ENCODE assay signal across 13 cellular contexts in the genomic region with DNA sequence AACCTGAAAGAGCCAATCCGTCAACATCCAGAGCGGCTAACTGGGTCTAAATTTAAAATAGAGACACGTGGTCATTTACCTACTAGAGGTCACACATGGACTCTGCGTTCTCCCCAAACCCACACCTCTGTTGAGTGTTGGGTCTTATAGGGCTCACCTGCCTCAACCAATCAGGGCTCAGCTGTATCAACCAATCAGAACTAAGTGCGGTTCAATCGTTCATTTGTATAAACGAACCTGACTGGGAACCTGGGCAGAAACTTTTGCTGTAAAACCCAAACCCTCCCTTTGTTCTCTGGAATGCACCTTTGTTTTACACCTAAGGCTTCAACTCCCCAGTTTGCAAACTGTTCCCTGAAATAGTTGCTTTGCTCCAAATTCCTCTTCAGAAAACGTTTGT. TPM values are rescaled to one million over a fixed set of nuclear protein-coding genes. Genes with fewer than 3 reads are reported as not detected.
A peak's percentile ranks its signal among the peaks of the same experiment; 100 is the strongest.
DNase-seq lines count a peak whose midpoint lies in the region; ATAC-seq and TF ChIP-seq lines count a peak whose summit lies in the region.
"Had no signal": no experiment of that assay in that cellular context is flagged by ENCODE, and none has a peak within 500 bp of the region (broad histone marks: within the 10 kb centered on the region; RNA-seq: fewer than 3 reads in every experiment).

No MANE protein-coding gene starts in this region.

- peaks cover 4% of the 10 kb centered on the region for H3K4me1 ChIP-seq in NT2/D1 (ENCODE audit: insufficient read depth, insufficient read length)
- H3K4me1 ChIP-seq in testis, result no peaks in the 10 kb centered on the region

- peak overlapping the region; percentile 42 for H3K9ac ChIP-seq in NT2/D1 (ENCODE audit: insufficient read length, low read depth)

- H3K4me3 ChIP-seq in NT2/D1 (ENCODE audit: insufficient read length, low read depth) (peak overlapping the region; percentile 10), testis (peak overlapping the region; percentile 53 to 71)

- H3K36me3 ChIP-seq in NT2/D1 (ENCODE audit: insufficient read depth, insufficient read length, low read length) (no peaks in the 10 kb centered on the region), testis (ENCODE audit: low read depth, missing control alignments) (no peaks in the 10 kb centered on the region)
- H3K36me3 ChIP-seq: esophagus squamous epithelium had no signal

- H3K9me3 ChIP-seq in NT2/D1 (ENCODE audit: insufficient read depth, low read length), result no peaks in the 10 kb centered on the region
- no peaks in the 10 kb centered on the region for H3K9me3 ChIP-seq in testis
- H3K9me3 ChIP-seq: esophagus squamous epithelium had no signal

- TF ChIP-seq POLR2A in testis (IDR thresholded peaks at IDR 0.05), result no peak

- H3K27me3 Mint-ChIP-seq in activated naive CD4-positive, alpha-beta T cell treated with anti-CD3 and anti-CD28 coated beads, Interleukin-2, amount 10 ng/mL, durations not matched to agents 7 days and 5 days, result peaks cover 9% of the 10 kb centered on the region
- H3K27me3 Mint-ChIP-seq in chondrocyte (ENCODE audit: low read depth), result no peaks in the 10 kb centered on the region

- intact Hi-C loops in testis (cut with DNase I; ENCODE audit: low total_unique reads) (no loop called here), Right ventricle myocardium superior (cut with DNase I) (no loop called here)

- no peaks in the 10 kb centered on the region for H3K27me3 ChIP-seq in NT2/D1 (ENCODE audit: insufficient read depth, insufficient read length)
- H3K27me3 ChIP-seq in testis, result no peaks in the 10 kb centered on the region
- H3K27me3 ChIP-seq: esophagus squamous epithelium had no signal

- peak overlapping the region; percentile 80 for H3K4me3 Mint-ChIP-seq in activated naive CD4-positive, alpha-beta T cell treated with anti-CD3 and anti-CD28 coated beads, Interleukin-2, amount 10 ng/mL, durations not matched to agents 7 days and 5 days
- H3K4me3 Mint-ChIP-seq in chondrocyte (ENCODE audit: unreplicated experiment), result peak overlapping the region; percentile 93

- WGBS in testis, 2 donors, result 49 to 65% methylated on average over 8 of the region's 8 CpGs

- H3K4me1 Mint-ChIP-seq in activated naive CD4-positive, alpha-beta T cell treated with anti-CD3 and anti-CD28 coated beads, Interleukin-2, amount 10 ng/mL, durations not matched to agents 7 days and 5 days, result peaks cover 11% of the 10 kb centered on the region
- H3K4me1 Mint-ChIP-seq in chondrocyte (ENCODE audit: low read depth), result peaks cover 8% of the 10 kb centered on the region

- CTCF ChIA-PET in activated naive CD4-positive, alpha-beta T cell treated with anti-CD3 and anti-CD28 coated beads, Interleukin-2, amount 10 ng/mL, durations not matched to agents 7 days and 5 days (lab: Charles Lee), result no interaction called here

- H3K36me3 Mint-ChIP-seq in activated naive CD4-positive, alpha-beta T cell treated with anti-CD3 and anti-CD28 coated beads, Interleukin-2, amount 10 ng/mL, durations not matched to agents 7 days and 5 days, result peaks cover 3% of the 10 kb centered on the region
- H3K36me3 Mint-ChIP-seq in chondrocyte (ENCODE audit: low read depth), result no peaks in the 10 kb centered on the region

- no peak for DNase-seq in activated naive CD4-positive, alpha-beta T cell treated with anti-CD3 and anti-CD28 coated beads, Interleukin-2, amount 10 ng/mL, durations not matched to agents 7 days and 5 days
- no peak for DNase-seq in activated naive CD4-positive, alpha-beta T cell treated with anti-CD3 and anti-CD28 coated beads, Interleukin-2, amount 50 U/mL, for 16 hours
- DNase-seq in NT2/D1 (ENCODE audit: low read depth, low spot score) (no peak), chondrocyte (ENCODE audit: low spot score) (no peak), testis (peak; percentile 26), Right ventricle myocardium superior (no peak), NCI-H446 (lab: John Stamatoyannopoulos, UW) (no peak), mesenteric fat pad (ENCODE audit: low spot score) (no peak)
- DNase-seq: caudate nucleus, esophagus squamous epithelium, NCI-H187, OCI-M1, T1000 had no signal

- peaks cover 1% of the 10 kb centered on the region for H3K9me3 Mint-ChIP-seq in activated naive CD4-positive, alpha-beta T cell treated with anti-CD3 and anti-CD28 coated beads, Interleukin-2, amount 10 ng/mL, durations not matched to agents 7 days and 5 days
- H3K9me3 Mint-ChIP-seq in chondrocyte (ENCODE audit: low read depth), result peaks cover 2% of the 10 kb centered on the region

- no peak overlapping the region for H3K27ac ChIP-seq in testis

- H3K27ac Mint-ChIP-seq in activated naive CD4-positive, alpha-beta T cell treated with anti-CD3 and anti-CD28 coated beads, Interleukin-2, amount 10 ng/mL, durations not matched to agents 7 days and 5 days, result no peak overlapping the region
- H3K27ac Mint-ChIP-seq in chondrocyte (ENCODE audit: unreplicated experiment), result no peak overlapping the region

- no peak for TF ChIP-seq CTCF in chondrocyte (IDR thresholded peaks at IDR 0.05)
- TF ChIP-seq CTCF in testis (IDR thresholded peaks at IDR 0.05), result no peak

- ATAC-seq in Right ventricle myocardium superior (ENCODE audit: poor library complexity), result no peak

RNA-seq across cellular contexts. Expression of gene DNAAF4, which starts 8.9 kb away (rescaled TPM):
- 0.82 to 4.4 TPM (median 1.8 TPM) in 3 replicates for total RNA-seq in chondrocyte
- 10 to 100 TPM in 1 of 2 donors, 1 to 10 TPM in 1; 7.9 to 10.3 TPM for total RNA-seq in testis
- polyA plus RNA-seq in testis (ENCODE audit: insufficient read depth, low read depth, low replicate concordance), result 5.9 TPM
- total RNA-seq in Right ventricle myocardium superior, result 0.81 TPM
- 0.67 TPM for total RNA-seq in mesenteric fat pad
